18 cellular contexts compared by ENCODE assay signal in the genomic region with DNA sequence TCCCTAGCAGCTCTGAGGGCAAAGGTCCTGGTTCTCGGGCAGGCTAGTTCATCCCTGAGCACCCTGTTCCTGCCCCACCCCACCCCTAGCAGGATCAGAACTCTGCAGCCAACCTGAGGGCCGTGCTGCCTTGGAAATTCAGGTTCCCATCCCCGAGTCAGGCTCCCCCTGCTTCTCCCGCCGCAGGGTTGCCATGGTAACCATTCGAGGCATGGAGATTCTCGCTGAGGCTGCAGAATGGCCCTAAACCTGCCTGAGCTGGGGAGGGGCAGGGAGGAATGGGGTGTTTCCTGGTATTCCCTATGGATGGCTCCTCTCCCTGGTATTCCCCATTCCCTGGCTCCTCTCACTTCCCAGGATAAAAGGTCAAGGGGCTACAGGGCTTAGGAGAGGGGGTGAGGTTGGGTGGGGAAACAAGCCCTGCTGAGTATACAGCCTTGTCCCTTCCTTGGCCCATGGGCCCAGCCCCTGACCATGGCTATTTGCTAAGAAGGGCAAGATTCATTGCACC. TPM values are rescaled to one million over a fixed set of nuclear protein-coding genes. Genes with fewer than 3 reads are reported as not detected.
DNase-seq lines count a peak whose midpoint lies in the region; ATAC-seq lines count a peak whose summit lies in the region.
"Had no signal": no experiment of that assay in that cellular context is flagged by ENCODE, and none has a peak within 500 bp of the region (broad histone marks: within the 10 kb centered on the region; RNA-seq: fewer than 3 reads in every experiment).

No MANE protein-coding gene starts in this region.

- ATAC-seq in HG02588 (IDR thresholded peaks at IDR 0.05; ENCODE audit: unreplicated experiment) (no peak), GM18909 (IDR thresholded peaks at IDR 0.05; ENCODE audit: poor library complexity, unreplicated experiment) (no peak), Right ventricle myocardium inferior (no peak)
- ATAC-seq: activated CD8-positive, alpha-beta T cell treated with anti-CD3 and anti-CD28 coated beads for 36 hours; left ventricle myocardium superior; natural killer cell treated with Interleukin-12 subunit alpha and Interleukin-12 subunit beta and Interleukin-15 and Interleukin-18, amount 100 ng/mL, for 72 hours; Panc1 had no signal

- intact Hi-C loops in posterior cingulate gyrus (cut with DNase I) (no loop called here), Right ventricle myocardium inferior (cut with DNase I) (loop anchor here (5.0 kb wide), 1 partner anchor 51 kb away; no protein-coding TSS in a partner anchor)

- DNase-seq in NCI-H524 (lab: John Stamatoyannopoulos, UW) (peak; percentile 84 to 85), NCI-H524 treated with DMSO at 0.1 percent for 48 hours (lab: John Stamatoyannopoulos, UW) (no peak), NCI-H748 (lab: John Stamatoyannopoulos, UW; ENCODE audit: unreplicated experiment) (peak; percentile 87), hypothalamus (lab: John Stamatoyannopoulos, UW) (peak in 29 of 51 donors; percentile 2 to 56 (median 16)), posterior cingulate gyrus (peak; percentile 18 to 95 (median 62)), Right ventricle myocardium inferior (ENCODE audit: missing footprints) (no peak)
- DNase-seq: activated CD8-positive, alpha-beta T cell treated with anti-CD3 and anti-CD28 coated beads for 36 hours; adrenal gland; erythroblast; left ventricle myocardium superior; MM.1S; stimulated activated CD4-positive, alpha-beta T cell treated with anti-CD3 and anti-CD28 coated beads, Interleukin-4, amount 100 ng/mL, for 4 hours; SW 1271 had no signal

RNA-seq across cellular contexts. Expression of a gene that starts 58.9 kb away (rescaled TPM):
- total RNA-seq in Right ventricle myocardium inferior: 3.2 TPM
- total RNA-seq: activated CD8-positive, alpha-beta T cell treated with anti-CD3 and anti-CD28 coated beads for 36 hours; natural killer cell treated with Interleukin-12 subunit alpha and Interleukin-12 subunit beta and Interleukin-15 and Interleukin-18, amount 100 ng/mL, for 72 hours; NCI-H460 had no signal

Comparison
In these comparisons a context has a peak if more than half of its experiments do, and no peak if none do; other contexts are left out.
1. DNase-seq: peak in NCI-H524 (2 of 2), NCI-H748 (single experiment), hypothalamus (29 of 51) and posterior cingulate gyrus (10 of 10); none in NCI-H524 treated with DMSO at 0.1 percent for 48 hours (single experiment) and Right ventricle myocardium inferior (single experiment).